In genomic region chr15:40618023-40618422, GRCh38 we compare ENCODE assay signal across 17 cellular contexts.
"Had no signal": no experiment of that assay in that cellular context is flagged by ENCODE, and none has a peak within 500 bp of the region (broad histone marks: within the 10 kb centered on the region; RNA-seq: fewer than 3 reads in every experiment).

No MANE protein-coding gene starts in this region.

- H3K4me1 Mint-ChIP-seq: activated naive CD8-positive, alpha-beta T cell treated with anti-CD3 and anti-CD28 coated beads, Interleukin-2, amount 10 ng/mL, durations not matched to agents 7 days and 5 days; natural killer cell had no signal

- H3K4me1 ChIP-seq: right atrium auricular region, tibial artery had no signal

- ATAC-seq: activated CD4-positive, CD25-positive, alpha-beta regulatory T cell treated with anti-CD3 and anti-CD28 coated beads, Interleukin-2, amount 50 U/mL, for 24 hours; effector memory CD8-positive, alpha-beta T cell; natural killer cell had no signal

- H3K36me3 ChIP-seq: right atrium auricular region, tibial artery had no signal

- H3K4me3 Mint-ChIP-seq: activated naive CD8-positive, alpha-beta T cell treated with anti-CD3 and anti-CD28 coated beads, Interleukin-2, amount 10 ng/mL, durations not matched to agents 7 days and 5 days; dendritic cell treated with granulocyte-macrophage colony-stimulating factor and Interleukin-4, amounts not matched to agents 40 ng/mL and 50 ng/mL, for 4 days; effector memory CD8-positive, alpha-beta T cell; natural killer cell had no signal

- H3K9me3 ChIP-seq: right atrium auricular region, tibial artery had no signal

- H3K27me3 ChIP-seq: right atrium auricular region, tibial artery had no signal

- H3K9me3 Mint-ChIP-seq: activated naive CD8-positive, alpha-beta T cell treated with anti-CD3 and anti-CD28 coated beads, Interleukin-2, amount 10 ng/mL, durations not matched to agents 7 days and 5 days; dendritic cell treated with granulocyte-macrophage colony-stimulating factor and Interleukin-4, amounts not matched to agents 40 ng/mL and 50 ng/mL, for 4 days; effector memory CD8-positive, alpha-beta T cell; natural killer cell had no signal

- H3K27me3 Mint-ChIP-seq: activated naive CD8-positive, alpha-beta T cell treated with anti-CD3 and anti-CD28 coated beads, Interleukin-2, amount 10 ng/mL, durations not matched to agents 7 days and 5 days; dendritic cell treated with granulocyte-macrophage colony-stimulating factor and Interleukin-4, amounts not matched to agents 40 ng/mL and 50 ng/mL, for 4 days; effector memory CD8-positive, alpha-beta T cell had no signal

- H3K27ac ChIP-seq: epithelial cell of prostate, right atrium auricular region, skin epidermis, tibial artery had no signal

- H3K4me3 ChIP-seq: right atrium auricular region, skin epidermis, tibial artery had no signal

- H3K36me3 Mint-ChIP-seq: natural killer cell had no signal

- H3K27ac Mint-ChIP-seq: activated naive CD8-positive, alpha-beta T cell treated with anti-CD3 and anti-CD28 coated beads, Interleukin-2, amount 10 ng/mL, durations not matched to agents 7 days and 5 days; dendritic cell treated with granulocyte-macrophage colony-stimulating factor and Interleukin-4, amounts not matched to agents 40 ng/mL and 50 ng/mL, for 4 days; effector memory CD8-positive, alpha-beta T cell; natural killer cell had no signal

- DNase-seq: activated naive CD4-positive, alpha-beta T cell; activated naive CD8-positive, alpha-beta T cell treated with anti-CD3 and anti-CD28 coated beads, Interleukin-2, amount 10 ng/mL, durations not matched to agents 7 days and 5 days; activated T-cell treated with anti-CD3 and anti-CD28 coated beads for 4 hours; anterior cingulate cortex; effector memory CD8-positive, alpha-beta T cell; foreskin melanocyte; kidney glomerular epithelial cell; mesendoderm; natural killer cell; stimulated activated CD4-positive, alpha-beta T cell treated with anti-CD3 and anti-CD28 coated beads, Interleukin-4, amount 100 ng/mL, for 24 hours; stimulated activated naive CD4-positive, alpha-beta T cell; tibial artery had no signal
